9 cellular contexts compared by ENCODE assay signal in the genomic region with DNA sequence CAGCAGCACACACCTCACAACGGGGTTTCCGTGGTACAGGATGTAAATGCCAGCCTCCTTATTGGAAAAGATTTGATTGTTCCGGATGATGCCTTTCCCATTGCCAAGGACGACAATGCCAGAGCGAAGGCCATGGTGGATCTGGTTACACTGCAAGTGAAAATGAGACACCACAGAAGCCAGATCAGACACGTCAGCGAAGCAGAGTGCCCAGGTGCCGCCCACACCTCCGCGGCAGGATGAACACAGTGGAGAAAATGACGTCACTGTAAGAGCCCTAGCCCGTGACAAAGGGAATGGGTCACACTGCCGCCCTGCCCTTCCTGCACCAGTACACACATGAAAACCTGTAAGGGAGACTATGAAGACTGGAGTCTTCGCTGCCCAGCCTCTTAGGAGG. TPM values are rescaled to one million over a fixed set of nuclear protein-coding genes. Genes with fewer than 3 reads are reported as not detected.
DNase-seq lines count a peak whose midpoint lies in the region; ATAC-seq and TF ChIP-seq lines count a peak whose summit lies in the region.
"Had no signal": no experiment of that assay in that cellular context is flagged by ENCODE, and none has a peak within 500 bp of the region (broad histone marks: within the 10 kb centered on the region; RNA-seq: fewer than 3 reads in every experiment).

No MANE protein-coding gene starts in this region.

- in situ Hi-C loops in GM13976 (cut with MboI; ENCODE audit: low sequenced_read_pairs, unreplicated experiment): no loop called here

- peaks cover 3% of the 10 kb centered on the region for H3K4me1 ChIP-seq in suprapubic skin

- WGBS in suprapubic skin: 81% methylated on average over 12 of the region's 14 CpGs

- no peak overlapping the region for H3K27ac ChIP-seq in suprapubic skin
- H3K27ac ChIP-seq: pancreas had no signal

- H3K9me3 Mint-ChIP-seq in stimulated activated effector memory CD8-positive, alpha-beta T cell treated with anti-CD3 and anti-CD28 coated beads, Interleukin-12 subunit alpha, Interleukin-12 subunit beta, amount 100 ng/mL, for 72 hours: no peaks in the 10 kb centered on the region

- DNase-seq in GM13976 (ENCODE audit: low spot score) (peak; percentile 81), kidney tubule cell (ENCODE audit: low spot score) (peak; percentile 46), suprapubic skin (ENCODE audit: low spot score in 2 of 2) (no peak), NCI-H1436 treated with DMSO at 0.1 percent for 48 hours (lab: John Stamatoyannopoulos, UW) (no peak)
- DNase-seq in activated CD8-positive, alpha-beta memory T cell treated with anti-CD3 and anti-CD28 coated beads for 4 hours (ENCODE audit: low read depth in 2 of 2): peak; percentile 22 to 59
- peak; percentile 25 to 86 for DNase-seq in stimulated activated effector memory CD8-positive, alpha-beta T cell treated with anti-CD3 and anti-CD28 coated beads, Interleukin-12 subunit alpha, Interleukin-12 subunit beta, amount 100 ng/mL, for 72 hours (ENCODE audit: low spot score in 2 of 2)
- DNase-seq: pancreas had no signal

- TF ChIP-seq POLR2A in suprapubic skin (IDR thresholded peaks at IDR 0.05): no peak

- no peak for TF ChIP-seq EP300 in suprapubic skin (IDR thresholded peaks at IDR 0.05)

- H3K27ac Mint-ChIP-seq in stimulated activated effector memory CD8-positive, alpha-beta T cell treated with anti-CD3 and anti-CD28 coated beads, Interleukin-12 subunit alpha, Interleukin-12 subunit beta, amount 100 ng/mL, for 72 hours: peak overlapping the region; percentile 80

- peak; percentile 70 for ATAC-seq in HG03439 (IDR thresholded peaks at IDR 0.05; ENCODE audit: unreplicated experiment)
- ATAC-seq in stimulated activated effector memory CD8-positive, alpha-beta T cell treated with anti-CD3 and anti-CD28 coated beads, Interleukin-12 subunit alpha, Interleukin-12 subunit beta, amount 100 ng/mL, for 72 hours: peak; percentile 90
- ATAC-seq in HG02610 (IDR thresholded peaks at IDR 0.05; ENCODE audit: unreplicated experiment): no peak

- no peak overlapping the region for H3K4me3 ChIP-seq in suprapubic skin
- H3K4me3 ChIP-seq: pancreas had no signal

- no peaks in the 10 kb centered on the region for H3K27me3 ChIP-seq in suprapubic skin
- H3K27me3 ChIP-seq: pancreas had no signal

- peaks cover 46% of the 10 kb centered on the region for H3K36me3 ChIP-seq in suprapubic skin

- peak overlapping the region; percentile 65 for H3K4me3 Mint-ChIP-seq in stimulated activated effector memory CD8-positive, alpha-beta T cell treated with anti-CD3 and anti-CD28 coated beads, Interleukin-12 subunit alpha, Interleukin-12 subunit beta, amount 100 ng/mL, for 72 hours

- no peaks in the 10 kb centered on the region for H3K9me3 ChIP-seq in suprapubic skin
- H3K9me3 ChIP-seq: pancreas had no signal

- H3K4me1 Mint-ChIP-seq in stimulated activated effector memory CD8-positive, alpha-beta T cell treated with anti-CD3 and anti-CD28 coated beads, Interleukin-12 subunit alpha, Interleukin-12 subunit beta, amount 100 ng/mL, for 72 hours: peaks cover 16% of the 10 kb centered on the region

- H3K36me3 Mint-ChIP-seq in stimulated activated effector memory CD8-positive, alpha-beta T cell treated with anti-CD3 and anti-CD28 coated beads, Interleukin-12 subunit alpha, Interleukin-12 subunit beta, amount 100 ng/mL, for 72 hours: peaks cover 11% of the 10 kb centered on the region

- TF ChIP-seq CTCF in GM13976 (IDR thresholded peaks at IDR 0.05; ENCODE audit: borderline replicate concordance, control extremely low read depth, extremely low read depth, insufficient read depth, missing control alignments) (no peak), suprapubic skin (IDR thresholded peaks at IDR 0.05) (no peak)

RNA-seq across cellular contexts. Expression of gene POLR1E, which starts 43.4 kb away (rescaled TPM):
- total RNA-seq in suprapubic skin: 10 to 100 TPM; 15.7 to 26.3 (median 24.0) TPM

RNA-seq across cellular contexts. Expression of gene FBXO10, which starts 47.1 kb away (rescaled TPM):
- total RNA-seq in suprapubic skin: 1 to 10 TPM; 2.7 to 4.7 (median 3.2) TPM

Comparison
In these comparisons a context has a peak if more than half of its experiments do, and no peak if none do; other contexts are left out.
1. DNase-seq: peak in GM13976 (single experiment), activated CD8-positive, alpha-beta memory T cell treated with anti-CD3 and anti-CD28 coated beads for 4 hours (2 of 2), kidney tubule cell (single experiment) and stimulated activated effector memory CD8-positive, alpha-beta T cell treated with anti-CD3 and anti-CD28 coated beads, Interleukin-12 subunit alpha, Interleukin-12 subunit beta, amount 100 ng/mL, for 72 hours (2 of 2); none in suprapubic skin (0 of 2) and NCI-H1436 treated with DMSO at 0.1 percent for 48 hours (single experiment).